Comparison of ENCODE assay signal across 18 cellular contexts in the genomic region with DNA sequence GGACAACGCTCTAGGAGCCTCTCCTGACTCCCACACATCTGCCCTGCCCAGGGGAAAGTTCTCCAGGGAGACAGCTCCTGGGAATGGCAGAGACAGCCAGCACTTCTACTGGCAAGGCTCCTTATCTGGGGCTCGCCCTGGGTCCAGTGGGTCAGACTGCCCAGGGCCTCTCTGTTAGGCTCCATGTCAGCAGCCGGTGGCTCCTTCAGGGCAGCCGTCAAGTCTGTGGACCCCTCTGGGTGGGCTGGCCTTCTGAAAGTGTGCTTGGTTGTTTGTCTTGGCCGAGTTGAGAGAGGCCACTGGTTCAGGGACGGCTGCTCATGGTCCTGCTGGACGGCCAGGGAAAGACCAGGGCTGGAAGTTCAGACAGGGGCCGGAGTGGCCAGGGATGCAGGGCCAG.
DNase-seq lines count a peak whose midpoint lies in the region; ATAC-seq, FAIRE-seq and TF ChIP-seq lines count a peak whose summit lies in the region.
"Had no signal": no experiment of that assay in that cellular context is flagged by ENCODE, and none has a peak within 500 bp of the region (broad histone marks: within the 10 kb centered on the region; RNA-seq: fewer than 3 reads in every experiment).

No MANE protein-coding gene starts in this region.

- DNase-seq in activated naive CD4-positive, alpha-beta T cell treated with anti-CD3 and anti-CD28 coated beads for 36 hours: no peak
- no peak for DNase-seq in activated naive CD4-positive, alpha-beta T cell treated with Interleukin-2 at 50 U/mL for 16 hours
- no peak for DNase-seq in CD4-positive, alpha-beta T cell
- peak; percentile 22 for DNase-seq in small intestine
- DNase-seq in activated CD4-positive, alpha-beta T cell treated with anti-CD3 and anti-CD28 coated beads for 36 hours: no peak
- DNase-seq in activated CD8-positive, alpha-beta T cell treated with anti-CD3 and anti-CD28 coated beads, Interleukin-2, amount 10 ng/mL, durations not matched to agents 7 days and 5 days: no peak
- DNase-seq: 8988T; C1 segment of cervical spinal cord; Caco-2; CD8-positive, alpha-beta memory T cell; DND-41; GDM1; GOT3; H9 had no signal

- no peaks in the 10 kb centered on the region for H3K27me3 Mint-ChIP-seq in activated naive CD4-positive, alpha-beta T cell treated with anti-CD3 and anti-CD28 coated beads for 36 hours (ENCODE audit: low read depth)
- no peaks in the 10 kb centered on the region for H3K27me3 Mint-ChIP-seq in CD4-positive, alpha-beta T cell
- no peaks in the 10 kb centered on the region for H3K27me3 Mint-ChIP-seq in activated CD4-positive, alpha-beta T cell treated with anti-CD3 and anti-CD28 coated beads for 36 hours
- peaks cover 2% of the 10 kb centered on the region for H3K27me3 Mint-ChIP-seq in activated CD8-positive, alpha-beta T cell treated with anti-CD3 and anti-CD28 coated beads, Interleukin-2, amount 10 ng/mL, durations not matched to agents 7 days and 5 days (ENCODE audit: low read depth)

- intact Hi-C loops in activated naive CD4-positive, alpha-beta T cell treated with anti-CD3 and anti-CD28 coated beads for 36 hours (cut with micrococcal nuclease): no loop called here
- intact Hi-C loops in CD4-positive, alpha-beta T cell (cut with DNase I, micrococcal nuclease): loop anchor here in 1 of 2 experiments (10.0 kb wide), 1 partner anchor 62 kb away; a partner anchor contains a TSS
- intact Hi-C loops in activated CD4-positive, alpha-beta T cell treated with anti-CD3 and anti-CD28 coated beads for 36 hours (cut with DNase I, micrococcal nuclease): no loop called here

- H3K27me3 ChIP-seq in CD4-positive, alpha-beta T cell (ENCODE audit: control insufficient read depth, insufficient read depth, low read length): no peaks in the 10 kb centered on the region
- no peaks in the 10 kb centered on the region for H3K27me3 ChIP-seq in small intestine (ENCODE audit: control insufficient read depth in 2 of 2, insufficient read depth in 2 of 2, low read length in 2 of 2)

- POLR2A ChIA-PET in CD4-positive, alpha-beta T cell (lab: Charles Lee): interaction anchor here (0.6 kb wide), 1 partner anchor 14 kb away, joined by 3 read pairs; no protein-coding TSS in a partner anchor
- POLR2A ChIA-PET in activated CD4-positive, alpha-beta T cell treated with anti-CD3 and anti-CD28 coated beads for 36 hours (lab: Charles Lee): no interaction called here
- POLR2A ChIA-PET in activated CD8-positive, alpha-beta T cell treated with anti-CD3 and anti-CD28 coated beads, Interleukin-2, amount 10 ng/mL, durations not matched to agents 7 days and 5 days (lab: Charles Lee): no interaction called here

- WGBS in small intestine, 3 donors: 93 to 95% (median 94%) methylated on average over 8 of the region's 8 CpGs

- H3K36me3 Mint-ChIP-seq in activated naive CD4-positive, alpha-beta T cell treated with anti-CD3 and anti-CD28 coated beads for 36 hours (ENCODE audit: low read depth): peaks cover 63% of the 10 kb centered on the region
- peaks cover 46% of the 10 kb centered on the region for H3K36me3 Mint-ChIP-seq in CD4-positive, alpha-beta T cell (ENCODE audit: low read depth)
- peaks cover 58% of the 10 kb centered on the region for H3K36me3 Mint-ChIP-seq in activated CD4-positive, alpha-beta T cell treated with anti-CD3 and anti-CD28 coated beads for 36 hours (ENCODE audit: low read depth)
- peaks cover 41% of the 10 kb centered on the region for H3K36me3 Mint-ChIP-seq in activated CD8-positive, alpha-beta T cell treated with anti-CD3 and anti-CD28 coated beads, Interleukin-2, amount 10 ng/mL, durations not matched to agents 7 days and 5 days (ENCODE audit: low read depth)

- no peak overlapping the region for H3K27ac ChIP-seq in CD4-positive, alpha-beta T cell (ENCODE audit: low read depth, low read length)
- no peak overlapping the region for H3K27ac ChIP-seq in small intestine (ENCODE audit: low read depth in 1 of 2, low read length in 1 of 2)

- peaks cover 2 to 5% of the 10 kb centered on the region in 2 donors for H3K36me3 ChIP-seq in small intestine (ENCODE audit: control insufficient read depth in 2 of 2, insufficient read depth in 2 of 2, low read length in 2 of 2)

- peak overlapping the region; percentile 75 for H3K27ac Mint-ChIP-seq in activated naive CD4-positive, alpha-beta T cell treated with anti-CD3 and anti-CD28 coated beads for 36 hours
- H3K27ac Mint-ChIP-seq in CD4-positive, alpha-beta T cell: peak overlapping the region; percentile 89
- no peak overlapping the region for H3K27ac Mint-ChIP-seq in activated CD4-positive, alpha-beta T cell treated with anti-CD3 and anti-CD28 coated beads for 36 hours
- no peak overlapping the region for H3K27ac Mint-ChIP-seq in activated CD8-positive, alpha-beta T cell treated with anti-CD3 and anti-CD28 coated beads, Interleukin-2, amount 10 ng/mL, durations not matched to agents 7 days and 5 days
- H3K27ac Mint-ChIP-seq: H9 had no signal

- H3K4me1 ChIP-seq in small intestine (ENCODE audit: control insufficient read depth in 2 of 2, insufficient read depth in 1 of 2, low read depth in 1 of 2, low read length in 1 of 2): no peaks in the 10 kb centered on the region
- H3K4me1 ChIP-seq: Caco-2 had no signal

- H3K4me1 Mint-ChIP-seq in activated naive CD4-positive, alpha-beta T cell treated with anti-CD3 and anti-CD28 coated beads for 36 hours (ENCODE audit: low read depth): peaks cover 39% of the 10 kb centered on the region
- peaks cover 50% of the 10 kb centered on the region for H3K4me1 Mint-ChIP-seq in CD4-positive, alpha-beta T cell (ENCODE audit: low read depth)
- peaks cover 37% of the 10 kb centered on the region for H3K4me1 Mint-ChIP-seq in activated CD4-positive, alpha-beta T cell treated with anti-CD3 and anti-CD28 coated beads for 36 hours
- peaks cover 27% of the 10 kb centered on the region for H3K4me1 Mint-ChIP-seq in activated CD8-positive, alpha-beta T cell treated with anti-CD3 and anti-CD28 coated beads, Interleukin-2, amount 10 ng/mL, durations not matched to agents 7 days and 5 days (ENCODE audit: low read depth)
- H3K4me1 Mint-ChIP-seq: H9 had no signal

- H3K9me3 ChIP-seq in CD4-positive, alpha-beta T cell (ENCODE audit: control insufficient read depth, low read length): no peaks in the 10 kb centered on the region
- H3K9me3 ChIP-seq in small intestine (ENCODE audit: control insufficient read depth, low read depth): no peaks in the 10 kb centered on the region

- FAIRE-seq in small intestine (lab: Jason Lieb, UNC): no peak
- FAIRE-seq: GM12892, HTR-8/SVneo had no signal

- no peak for ATAC-seq in CD4-positive, alpha-beta T cell (ENCODE audit: poor library complexity)
- peak; percentile 25 for ATAC-seq in esophagus mucosa
- ATAC-seq in activated CD4-positive, alpha-beta T cell treated with anti-CD3 and anti-CD28 coated beads for 36 hours: no peak
- no peak for ATAC-seq in activated CD8-positive, alpha-beta T cell treated with anti-CD3 and anti-CD28 coated beads, Interleukin-2, amount 10 ng/mL, durations not matched to agents 7 days and 5 days
- ATAC-seq in GM21723 (IDR thresholded peaks at IDR 0.05; ENCODE audit: unreplicated experiment): no peak

- no peak overlapping the region for H3K4me3 Mint-ChIP-seq in activated naive CD4-positive, alpha-beta T cell treated with anti-CD3 and anti-CD28 coated beads for 36 hours
- H3K4me3 Mint-ChIP-seq in CD4-positive, alpha-beta T cell: no peak overlapping the region
- no peak overlapping the region for H3K4me3 Mint-ChIP-seq in activated CD4-positive, alpha-beta T cell treated with anti-CD3 and anti-CD28 coated beads for 36 hours
- no peak overlapping the region for H3K4me3 Mint-ChIP-seq in activated CD8-positive, alpha-beta T cell treated with anti-CD3 and anti-CD28 coated beads, Interleukin-2, amount 10 ng/mL, durations not matched to agents 7 days and 5 days
- H3K4me3 Mint-ChIP-seq: CD8-positive, alpha-beta memory T cell; H9 had no signal

- H3K9me3 Mint-ChIP-seq in activated naive CD4-positive, alpha-beta T cell treated with anti-CD3 and anti-CD28 coated beads for 36 hours: peaks cover 9% of the 10 kb centered on the region
- peaks cover 8% of the 10 kb centered on the region for H3K9me3 Mint-ChIP-seq in CD4-positive, alpha-beta T cell
- H3K9me3 Mint-ChIP-seq in activated CD4-positive, alpha-beta T cell treated with anti-CD3 and anti-CD28 coated beads for 36 hours (ENCODE audit: low read depth): peaks cover 6% of the 10 kb centered on the region
- H3K9me3 Mint-ChIP-seq in activated CD8-positive, alpha-beta T cell treated with anti-CD3 and anti-CD28 coated beads, Interleukin-2, amount 10 ng/mL, durations not matched to agents 7 days and 5 days (ENCODE audit: insufficient read depth): peaks cover 10% of the 10 kb centered on the region

- H3K4me3 ChIP-seq in small intestine (ENCODE audit: low read depth in 1 of 2, low read length in 2 of 2): no peak overlapping the region

- CTCF ChIA-PET in activated naive CD4-positive, alpha-beta T cell treated with anti-CD3 and anti-CD28 coated beads for 36 hours (lab: Charles Lee): no interaction called here
- CTCF ChIA-PET in CD4-positive, alpha-beta T cell (lab: Charles Lee): no interaction called here
- CTCF ChIA-PET in activated CD4-positive, alpha-beta T cell treated with anti-CD3 and anti-CD28 coated beads for 36 hours (lab: Charles Lee): no interaction called here
- CTCF ChIA-PET in activated CD8-positive, alpha-beta T cell treated with anti-CD3 and anti-CD28 coated beads, Interleukin-2, amount 10 ng/mL, durations not matched to agents 7 days and 5 days (lab: Charles Lee): interaction anchor here (0.9 kb wide), 1 partner anchor 10 kb away, joined by 3 read pairs; no protein-coding TSS in a partner anchor

- TF ChIP-seq CTCF in CD4-positive, alpha-beta T cell (IDR thresholded peaks at IDR 0.05): no peak

Comparison
In these comparisons a context has a peak if more than half of its experiments do, and no peak if none do; other contexts are left out.
1. H3K27ac Mint-ChIP-seq: peak in activated naive CD4-positive, alpha-beta T cell treated with anti-CD3 and anti-CD28 coated beads for 36 hours (single experiment) and CD4-positive, alpha-beta T cell (single experiment); none in activated CD4-positive, alpha-beta T cell treated with anti-CD3 and anti-CD28 coated beads for 36 hours (single experiment) and activated CD8-positive, alpha-beta T cell treated with anti-CD3 and anti-CD28 coated beads, Interleukin-2, amount 10 ng/mL, durations not matched to agents 7 days and 5 days (single experiment).